Comparison of ENCODE assay signal across 9 cellular contexts in the genomic region with DNA sequence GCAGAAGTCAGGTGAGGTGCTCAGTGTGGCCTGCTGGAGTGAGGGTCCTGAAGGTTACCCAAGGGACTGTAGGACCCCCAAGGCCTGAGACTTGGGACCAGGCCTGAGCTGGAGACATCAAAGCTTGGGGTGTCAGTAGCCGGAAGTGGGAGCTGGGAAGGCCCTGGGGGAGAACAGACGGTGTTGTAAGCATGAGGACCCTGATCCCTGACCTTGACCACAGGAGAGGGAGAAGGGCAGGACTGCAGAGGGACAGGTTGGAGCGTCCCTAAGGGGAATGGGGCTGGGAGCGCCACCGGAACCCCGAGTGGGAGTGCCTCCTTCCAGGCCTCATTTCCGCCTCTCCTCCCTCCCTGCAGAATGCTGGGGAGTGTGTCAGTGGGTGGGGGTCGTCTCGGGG. TPM values are rescaled to one million over a fixed set of nuclear protein-coding genes. Genes with fewer than 3 reads are reported as not detected.
A peak's percentile ranks its signal among the peaks of the same experiment; 100 is the strongest.
DNase-seq lines count a peak whose midpoint lies in the region; ATAC-seq and TF ChIP-seq lines count a peak whose summit lies in the region.
"Had no signal": no experiment of that assay in that cellular context is flagged by ENCODE, and none has a peak within 500 bp of the region (broad histone marks: within the 10 kb centered on the region; RNA-seq: fewer than 3 reads in every experiment).

No MANE protein-coding gene starts in this region.

- no TSS peak for BruUV-seq in OCI-LY7 (replicated peaks; lab: Mats Ljungman, UMichigan)

- H3K9me3 Mint-ChIP-seq in CD4-positive, alpha-beta memory T cell: no peaks in the 10 kb centered on the region
- H3K9me3 Mint-ChIP-seq in endodermal cell (no peaks in the 10 kb centered on the region), progenitor cell of endocrine pancreas (ENCODE audit: low read depth) (no peaks in the 10 kb centered on the region)

- H3K4me1 Mint-ChIP-seq in CD4-positive, alpha-beta memory T cell: peaks cover 24 to 39% (median 29%) of the 10 kb centered on the region in 4 donors
- H3K4me1 Mint-ChIP-seq in endodermal cell (peaks cover 7% of the 10 kb centered on the region), progenitor cell of endocrine pancreas (ENCODE audit: low read depth) (peaks cover 9% of the 10 kb centered on the region)

- H3K4me3 Mint-ChIP-seq in CD4-positive, alpha-beta memory T cell: peak overlapping the region; percentile 15 to 100 (median 98)
- peak overlapping the region; percentile 90 for H3K4me3 Mint-ChIP-seq in endodermal cell
- peak overlapping the region; percentile 94 for H3K4me3 Mint-ChIP-seq in progenitor cell of endocrine pancreas (ENCODE audit: low read depth)

- no peaks in the 10 kb centered on the region for H3K27me3 ChIP-seq in CD4-positive, alpha-beta memory T cell (ENCODE audit: insufficient read depth, low read length)
- H3K27me3 ChIP-seq in endodermal cell (ENCODE audit: control insufficient read depth, insufficient read depth, low read length, poor library complexity, severe bottlenecking): no peaks in the 10 kb centered on the region

- H3K27ac Mint-ChIP-seq in CD4-positive, alpha-beta memory T cell: peak overlapping the region; percentile 83 to 99 (median 98)
- H3K27ac Mint-ChIP-seq in endodermal cell (peak overlapping the region; percentile 93), progenitor cell of endocrine pancreas (no peak overlapping the region)

- peaks cover 0 to 6% of the 10 kb centered on the region in 2 donors for H3K36me3 Mint-ChIP-seq in CD4-positive, alpha-beta memory T cell
- H3K36me3 Mint-ChIP-seq in endodermal cell (ENCODE audit: low read depth) (no peaks in the 10 kb centered on the region), progenitor cell of endocrine pancreas (ENCODE audit: insufficient read depth) (no peaks in the 10 kb centered on the region)

- TF ChIP-seq CTCF in OCI-LY7 (conservative IDR thresholded peaks at IDR 0.05; ENCODE audit: low read length) (no peak), endodermal cell (conservative IDR thresholded peaks at IDR 0.05) (no peak), progenitor cell of endocrine pancreas (IDR thresholded peaks at IDR 0.05; ENCODE audit: unreplicated experiment) (no peak)

- H3K9ac ChIP-seq in endodermal cell (ENCODE audit: extremely low read depth, low read length, poor library complexity, severe bottlenecking): no peak overlapping the region

- H3K4me2 ChIP-seq in OCI-LY7 (ENCODE audit: low read length): peak overlapping the region; percentile 92

- CTCF ChIA-PET in CD4-positive, alpha-beta memory T cell (lab: Charles Lee; ENCODE audit: partially characterized antibody): interaction anchor here (0.9 to 3.4 kb wide), 4 partner anchors 9 to 194 kb away, joined by 3 to 23 read pairs (median 3); partner anchors contain the start of gene TOR2A
- CTCF ChIA-PET in OCI-LY7 (lab: Charles Lee; ENCODE audit: unreplicated experiment): no interaction called here
- CTCF ChIA-PET in HEK293T (lab: Yijun Ruan, JAX): interaction anchor here (1.0 kb wide), 1 partner anchor 18 kb away, joined by 3 read pairs; the partner anchor contains the start of gene TOR2A

- H3K79me2 ChIP-seq in OCI-LY7 (ENCODE audit: insufficient read depth, low read depth, low read length): no peaks in the 10 kb centered on the region

- intact Hi-C loops in CD4-positive, alpha-beta memory T cell (cut with micrococcal nuclease): loop anchor here (5.0 kb wide), 1 partner anchor 264 kb away; the partner anchor contains the start of genes LRSAM1 and RPL12
- intact Hi-C loops in OCI-LY7 (cut with micrococcal nuclease; ENCODE audit: unreplicated experiment): no loop called here

- no peak for ATAC-seq in GM21737 (IDR thresholded peaks at IDR 0.05; ENCODE audit: unreplicated experiment)

- 84 to 94% methylated on average over 4 to 9 of the region's 9 CpGs for WGBS in endodermal cell (ENCODE audit: insufficient coverage in 1 of 2, insufficient read length in 1 of 2), 2 experiments

- no peaks in the 10 kb centered on the region for H3K9me2 ChIP-seq in OCI-LY7 (ENCODE audit: insufficient read depth, low read length)

- H3K4me3 ChIP-seq in CD4-positive, alpha-beta memory T cell (ENCODE audit: low read length in 2 of 2): peak overlapping the region in 1 of 2 donors; percentile 91
- H3K4me3 ChIP-seq in OCI-LY7 (ENCODE audit: low read depth, low read length, poor library complexity, severe bottlenecking): peak overlapping the region; percentile 72
- peak overlapping the region; percentile 83 for H3K4me3 ChIP-seq in endodermal cell (ENCODE audit: low read length)

- POLR2A ChIA-PET in CD4-positive, alpha-beta memory T cell (lab: Charles Lee; ENCODE audit: partially characterized antibody): interaction anchor here (0.7 to 6.3 kb wide), 14 partner anchors 8 to 1320 kb away, joined by 3 to 39 read pairs (median 5); partner anchors contain the start of genes CDK9, LRSAM1, MIGA2 and RPL12
- POLR2A ChIA-PET in OCI-LY7 (lab: Charles Lee) (no interaction called here), HEK293T (lab: Yijun Ruan, JAX) (interaction anchor here (1.0 to 1.6 kb wide), 2 partner anchors 11 to 105 kb away, joined by 3 to 4 read pairs; no protein-coding TSS in a partner anchor)

- H3K27ac ChIP-seq in CD4-positive, alpha-beta memory T cell (ENCODE audit: low read depth, low read length): peak overlapping the region; percentile 71
- H3K27ac ChIP-seq in OCI-LY7 (ENCODE audit: low read depth, low read length, poor library complexity, severe bottlenecking) (no peak overlapping the region), endodermal cell (ENCODE audit: low read depth, low read length) (no peak overlapping the region)

- H4K20me1 ChIP-seq in OCI-LY7 (ENCODE audit: insufficient read depth, low read length): no peaks in the 10 kb centered on the region; the same call in 1 of the 2 replicates

- H3K9me3 ChIP-seq in CD4-positive, alpha-beta memory T cell (ENCODE audit: control insufficient read depth in 1 of 2, low read length in 2 of 2): no peaks in the 10 kb centered on the region
- no peaks in the 10 kb centered on the region for H3K9me3 ChIP-seq in OCI-LY7 (ENCODE audit: low read length)
- no peaks in the 10 kb centered on the region for H3K9me3 ChIP-seq in endodermal cell (ENCODE audit: control insufficient read depth, low read length)

- H3K27me3 Mint-ChIP-seq in CD4-positive, alpha-beta memory T cell: no peaks in the 10 kb centered on the region
- peaks cover 2% of the 10 kb centered on the region for H3K27me3 Mint-ChIP-seq in endodermal cell (ENCODE audit: insufficient read depth)
- H3K27me3 Mint-ChIP-seq in progenitor cell of endocrine pancreas: peaks cover 4% of the 10 kb centered on the region

- H3K4me1 ChIP-seq in CD4-positive, alpha-beta memory T cell (ENCODE audit: insufficient read depth, low read length): peaks cover 42% of the 10 kb centered on the region
- H3K4me1 ChIP-seq in OCI-LY7 (ENCODE audit: insufficient read depth, low read length, poor library complexity, severe bottlenecking): peaks cover 23% of the 10 kb centered on the region
- no peaks in the 10 kb centered on the region for H3K4me1 ChIP-seq in endodermal cell (ENCODE audit: control insufficient read depth, insufficient read depth, low read length)

- no peaks in the 10 kb centered on the region for H3K36me3 ChIP-seq in CD4-positive, alpha-beta memory T cell (ENCODE audit: insufficient read depth, low read length)
- no peaks in the 10 kb centered on the region for H3K36me3 ChIP-seq in OCI-LY7 (ENCODE audit: insufficient read depth, low read length)
- H3K36me3 ChIP-seq in endodermal cell (ENCODE audit: control insufficient read depth, insufficient read depth, low read length): no peaks in the 10 kb centered on the region

- DNase-seq in CD4-positive, alpha-beta memory T cell: peak in 1 of 5 donors; percentile 41
- DNase-seq in OCI-LY7 (ENCODE audit: low spot score): no peak
- DNase-seq in endodermal cell: no peak
- no peak for DNase-seq in progenitor cell of endocrine pancreas (ENCODE audit: low spot score, unreplicated experiment)
- no peak for DNase-seq in stimulated activated CD4-positive, alpha-beta T cell treated with anti-CD3 and anti-CD28 coated beads, Interleukin-1b, Interleukin-23, amount 100 ng/mL, for 48 hours
- DNase-seq in HEK293T (ENCODE audit: extremely low spot score): no peak
- DNase-seq in NCI-H345 treated with DMSO at 0.1 percent for 48 hours (lab: John Stamatoyannopoulos, UW; ENCODE audit: unreplicated experiment): no peak

- H2AFZ ChIP-seq in OCI-LY7 (ENCODE audit: low read length): peak overlapping the region; percentile 59; the same call in 1 of the 2 replicates

TF ChIP-seq in HEK293T, 16 proteins besides CTCF, POLR2A, EP300 and RAD21 (continues in another document):
- no peak for TF ChIP-seq FOXA1 (IDR thresholded peaks at IDR 0.05)
- TF ChIP-seq LEF1 (IDR thresholded peaks at IDR 0.05; ENCODE audit: borderline replicate concordance): no peak
- TF ChIP-seq CTBP1 (IDR thresholded peaks at IDR 0.05; ENCODE audit: borderline replicate concordance): no peak
- no peak for TF ChIP-seq ARNT (IDR thresholded peaks at IDR 0.05)
- no peak for TF ChIP-seq ZNF384 (IDR thresholded peaks at IDR 0.05)

RNA-seq across cellular contexts. Expression of gene TTC16, which starts 0.5 kb away (rescaled TPM):
- 1 to 10 TPM; 2.5 to 2.6 TPM for total RNA-seq in CD4-positive, alpha-beta memory T cell
- 1 to 10 TPM in 1 of 2 donors, under 1 TPM in 1; 0.09 to 1.8 TPM for polyA plus RNA-seq in CD4-positive, alpha-beta memory T cell
- not detected in 2 replicates for total RNA-seq in OCI-LY7 (2014; rRNA removed; shearing (Covaris generic))
- not detected in 2 replicates for total RNA-seq in OCI-LY7 (2022)
- not detected for total RNA-seq in endodermal cell
- not detected for polyA plus RNA-seq in endodermal cell (2013, experiment 1 of 2)
- not detected for polyA plus RNA-seq in endodermal cell (2013, experiment 2 of 2)
- total RNA-seq in progenitor cell of endocrine pancreas: 0.07 TPM in 1 of 2 replicates, not detected in the other

RNA-seq across cellular contexts. Expression of gene PTRH1, which starts 0.9 kb away (rescaled TPM):
- 1 to 10 TPM; 7.3 to 8.4 TPM for total RNA-seq in CD4-positive, alpha-beta memory T cell
- polyA plus RNA-seq in CD4-positive, alpha-beta memory T cell: 10 to 100 TPM; 25.6 to 31.1 TPM
- 11.1 and 12.4 TPM in 2 replicates for total RNA-seq in OCI-LY7 (2014; rRNA removed; shearing (Covaris generic))
- total RNA-seq in OCI-LY7 (2022) (8.9 and 10.2 TPM in 2 replicates), endodermal cell (10 to 100 TPM; 15.2 to 18.7 TPM), progenitor cell of endocrine pancreas (11.3 and 11.9 TPM in 2 replicates)
- 8.2 TPM for polyA plus RNA-seq in endodermal cell (2013, experiment 1 of 2)
- polyA plus RNA-seq in endodermal cell (2013, experiment 2 of 2): 7.1 TPM

RNA-seq across cellular contexts. Expression of gene CFAP157, which starts 9.6 kb away (rescaled TPM):
- under 1 TPM in 1 of 2 experiments, not detected in 1; 0.25 TPM for total RNA-seq in CD4-positive, alpha-beta memory T cell
- polyA plus RNA-seq in CD4-positive, alpha-beta memory T cell: under 1 TPM; 0.14 to 0.22 TPM
- total RNA-seq in OCI-LY7 (2014; rRNA removed; shearing (Covaris generic)): 0.22 TPM in 1 of 2 replicates, not detected in the other
- total RNA-seq in OCI-LY7 (2022): 0.13 TPM in 1 of 2 replicates, not detected in the other
- under 1 TPM; 0.20 to 0.44 TPM for total RNA-seq in endodermal cell
- 0.14 TPM for polyA plus RNA-seq in endodermal cell (2013, experiment 1 of 2)
- polyA plus RNA-seq in endodermal cell (2013, experiment 2 of 2): 0.21 TPM
- total RNA-seq in progenitor cell of endocrine pancreas: 1.2 and 1.3 TPM in 2 replicates
- total RNA-seq: activated CD8-positive, alpha-beta memory T cell treated with anti-CD3 and anti-CD28 coated beads for 36 hours had no signal

RNA-seq across cellular contexts. Expression of gene TOR2A, which starts 18.7 kb away (rescaled TPM):
- 10 to 100 TPM; 14.3 to 18.4 TPM for total RNA-seq in CD4-positive, alpha-beta memory T cell
- 10 to 100 TPM; 23.2 to 27.1 TPM for polyA plus RNA-seq in CD4-positive, alpha-beta memory T cell
- 8.9 and 13.9 TPM in 2 replicates for total RNA-seq in OCI-LY7 (2014; rRNA removed; shearing (Covaris generic))
- total RNA-seq in OCI-LY7 (2022) (17.9 and 21.6 TPM in 2 replicates), endodermal cell (10 to 100 TPM; 15.7 to 16.7 TPM), progenitor cell of endocrine pancreas (21.8 and 24.2 TPM in 2 replicates)
- 19.2 TPM for polyA plus RNA-seq in endodermal cell (2013, experiment 1 of 2)
- 15.7 TPM for polyA plus RNA-seq in endodermal cell (2013, experiment 2 of 2)
